ENCODE assay signal across 20 cellular contexts in genomic region chrX:110159235-110159634, GRCh38.
DNase-seq lines count a peak whose midpoint lies in the region; ATAC-seq and TF ChIP-seq lines count a peak whose summit lies in the region.
"Had no signal": no experiment of that assay in that cellular context is flagged by ENCODE, and none has a peak within 500 bp of the region (broad histone marks: within the 10 kb centered on the region; RNA-seq: fewer than 3 reads in every experiment).

No MANE protein-coding gene starts in this region.

- H4K20me1 ChIP-seq in OCI-LY7 (ENCODE audit: insufficient read depth, low read length) = no peaks in the 10 kb centered on the region

- no peak overlapping the region for H3K4me2 ChIP-seq in OCI-LY7 (ENCODE audit: low read length)

- peaks cover 11% of the 10 kb centered on the region for H3K4me1 Mint-ChIP-seq in memory B cell
- H3K4me1 Mint-ChIP-seq in chondrocyte (ENCODE audit: low read depth) = no peaks in the 10 kb centered on the region

- H3K4me1 ChIP-seq in OCI-LY7 (ENCODE audit: insufficient read depth, low read length, poor library complexity, severe bottlenecking) = peaks cover 7% of the 10 kb centered on the region
- H3K4me1 ChIP-seq: SJCRH30 had no signal

- H3K79me2 ChIP-seq in OCI-LY7 (ENCODE audit: insufficient read depth, low read depth, low read length) = no peaks in the 10 kb centered on the region

- POLR2A ChIA-PET in OCI-LY7 (lab: Charles Lee) = interaction anchor here (0.8 kb wide), 1 partner anchor 101 kb away, joined by 3 read pairs; no protein-coding TSS in a partner anchor

- ATAC-seq in GM18868 (IDR thresholded peaks at IDR 0.05; ENCODE audit: unreplicated experiment) = peak; percentile 42
- ATAC-seq in HG03432 (IDR thresholded peaks at IDR 0.05; ENCODE audit: unreplicated experiment) = peak; percentile 38
- peak; percentile 61 for ATAC-seq in memory B cell (ENCODE audit: low read depth)
- ATAC-seq in left lobe of liver = no peak
- ATAC-seq: esophagus mucosa, left cardiac atrium had no signal

- H3K4me3 Mint-ChIP-seq in memory B cell = peak overlapping the region; percentile 3
- no peak overlapping the region for H3K4me3 Mint-ChIP-seq in chondrocyte (ENCODE audit: unreplicated experiment)
- H3K4me3 Mint-ChIP-seq: activated naive CD8-positive, alpha-beta T cell treated with anti-CD3 and anti-CD28 coated beads, Interleukin-2, amount 10 ng/mL, durations not matched to agents 7 days and 5 days had no signal

- intact Hi-C loops in OCI-LY7 (cut with micrococcal nuclease; ENCODE audit: unreplicated experiment) = no loop called here

- no TSS peak for BruUV-seq in OCI-LY7 (replicated peaks; lab: Mats Ljungman, UMichigan)

- no peaks in the 10 kb centered on the region for H3K9me2 ChIP-seq in OCI-LY7 (ENCODE audit: insufficient read depth, low read length)

- no peak overlapping the region for H3K27ac ChIP-seq in OCI-LY7 (ENCODE audit: low read depth, low read length, poor library complexity, severe bottlenecking)
- H3K27ac ChIP-seq: SJCRH30, thoracic aorta had no signal

- H3K36me3 Mint-ChIP-seq in memory B cell (no peaks in the 10 kb centered on the region), chondrocyte (ENCODE audit: low read depth) (no peaks in the 10 kb centered on the region)
- H3K36me3 Mint-ChIP-seq: activated naive CD8-positive, alpha-beta T cell treated with anti-CD3 and anti-CD28 coated beads, Interleukin-2, amount 10 ng/mL, durations not matched to agents 7 days and 5 days had no signal

- H3K27me3 Mint-ChIP-seq in memory B cell (no peaks in the 10 kb centered on the region), chondrocyte (ENCODE audit: low read depth) (no peaks in the 10 kb centered on the region)
- H3K27me3 Mint-ChIP-seq: activated naive CD8-positive, alpha-beta T cell treated with anti-CD3 and anti-CD28 coated beads, Interleukin-2, amount 10 ng/mL, durations not matched to agents 7 days and 5 days had no signal

- H3K9me3 Mint-ChIP-seq in memory B cell (no peaks in the 10 kb centered on the region), chondrocyte (ENCODE audit: low read depth) (no peaks in the 10 kb centered on the region)
- H3K9me3 Mint-ChIP-seq: activated naive CD8-positive, alpha-beta T cell treated with anti-CD3 and anti-CD28 coated beads, Interleukin-2, amount 10 ng/mL, durations not matched to agents 7 days and 5 days had no signal

- H3K36me3 ChIP-seq in OCI-LY7 (ENCODE audit: insufficient read depth, low read length) = no peaks in the 10 kb centered on the region
- H3K36me3 ChIP-seq: SJCRH30, thoracic aorta had no signal

- no peak overlapping the region for H3K4me3 ChIP-seq in OCI-LY7 (ENCODE audit: low read depth, low read length, poor library complexity, severe bottlenecking)
- H3K4me3 ChIP-seq: SJCRH30, thoracic aorta had no signal

- CTCF ChIA-PET in OCI-LY7 (lab: Charles Lee; ENCODE audit: unreplicated experiment) = interaction anchor here (0.5 to 1.0 kb wide), 3 partner anchors 48 to 688 kb away, joined by 3 to 4 read pairs (median 3); no protein-coding TSS in a partner anchor

- no peak for TF ChIP-seq CTCF in OCI-LY7 (conservative IDR thresholded peaks at IDR 0.05; ENCODE audit: low read length)
- TF ChIP-seq CTCF in chondrocyte (IDR thresholded peaks at IDR 0.05) = no peak
- TF ChIP-seq CTCF in GM20000 (IDR thresholded peaks at IDR 0.05; ENCODE audit: extremely low read depth, missing control alignments) = no peak

- H2AFZ ChIP-seq in OCI-LY7 (ENCODE audit: low read length) = no peak overlapping the region

- DNase-seq in OCI-LY7 (ENCODE audit: low spot score) = peak; percentile 6
- DNase-seq in memory B cell (ENCODE audit: low spot score in 2 of 2) = no peak
- DNase-seq in chondrocyte (ENCODE audit: low spot score) = no peak
- DNase-seq in left lobe of liver (ENCODE audit: low spot score) = no peak
- DNase-seq in GM20000 (ENCODE audit: low spot score) = no peak
- DNase-seq: activated naive CD8-positive, alpha-beta T cell treated with anti-CD3 and anti-CD28 coated beads, Interleukin-2, amount 10 ng/mL, durations not matched to agents 7 days and 5 days; AML-193; GDM1; left cardiac atrium; midbrain; NCI-H1092 treated with DMSO at 0.1 percent for 48 hours; NCI-H2081 treated with DMSO at 0.1 percent for 48 hours; NCI-H524; retina; SJCRH30; T1000 had no signal

- peak overlapping the region; percentile 78 for H3K27ac Mint-ChIP-seq in memory B cell
- no peak overlapping the region for H3K27ac Mint-ChIP-seq in chondrocyte (ENCODE audit: unreplicated experiment)
- H3K27ac Mint-ChIP-seq: activated naive CD8-positive, alpha-beta T cell treated with anti-CD3 and anti-CD28 coated beads, Interleukin-2, amount 10 ng/mL, durations not matched to agents 7 days and 5 days had no signal

- no peaks in the 10 kb centered on the region for H3K9me3 ChIP-seq in OCI-LY7 (ENCODE audit: low read length)
- H3K9me3 ChIP-seq: SJCRH30, thoracic aorta had no signal
